1 cellular context compared by ENCODE assay signal in the genomic region with DNA sequence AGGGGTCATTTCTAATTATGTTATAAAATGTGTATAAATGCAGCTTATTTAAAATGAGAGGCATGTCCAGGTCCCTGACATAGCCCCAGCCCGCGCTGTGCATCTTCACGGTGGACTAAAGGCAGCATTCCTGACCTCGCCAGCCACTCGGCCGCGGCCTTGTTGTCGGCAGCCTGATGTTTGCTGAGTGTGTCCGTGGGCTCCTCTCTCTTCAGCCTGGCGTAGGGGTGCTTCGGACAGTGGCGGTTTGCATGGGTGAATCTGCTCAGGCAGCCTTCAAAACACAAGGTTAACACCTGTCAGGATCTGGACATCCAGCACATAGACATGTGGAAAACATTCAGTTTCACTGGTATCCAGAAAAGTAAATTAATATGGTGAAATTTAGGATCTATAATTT.
TF ChIP-seq lines count a peak whose summit lies in the region.

No MANE protein-coding gene starts in this region.

TF ChIP-seq in IMR-90, 13 proteins besides CTCF, POLR2A, EP300 and RAD21:
- TF ChIP-seq MAFK (IDR thresholded peaks at IDR 0.05; ENCODE audit: low read depth, low read length) = no peak
- TF ChIP-seq RFX5 (IDR thresholded peaks at IDR 0.05; ENCODE audit: low read depth, low read length) = no peak
- no peak for TF ChIP-seq SMC3 (IDR thresholded peaks at IDR 0.05; ENCODE audit: low read depth, low read length)
- TF ChIP-seq, protein P1, sequence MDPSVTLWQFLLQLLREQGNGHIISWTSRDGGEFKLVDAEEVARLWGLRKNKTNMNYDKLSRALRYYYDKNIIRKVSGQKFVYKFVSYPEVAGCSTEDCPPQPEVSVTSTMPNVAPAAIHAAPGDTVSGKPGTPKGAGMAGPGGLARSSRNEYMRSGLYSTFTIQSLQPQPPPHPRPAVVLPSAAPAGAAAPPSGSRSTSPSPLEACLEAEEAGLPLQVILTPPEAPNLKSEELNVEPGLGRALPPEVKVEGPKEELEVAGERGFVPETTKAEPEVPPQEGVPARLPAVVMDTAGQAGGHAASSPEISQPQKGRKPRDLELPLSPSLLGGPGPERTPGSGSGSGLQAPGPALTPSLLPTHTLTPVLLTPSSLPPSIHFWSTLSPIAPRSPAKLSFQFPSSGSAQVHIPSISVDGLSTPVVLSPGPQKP (IDR thresholded peaks at IDR 0.05; ENCODE audit: borderline replicate concordance, low read depth, low read length) = no peak
- TF ChIP-seq BHLHE40 (IDR thresholded peaks at IDR 0.05; ENCODE audit: low read depth, low read length) = no peak
- TF ChIP-seq CEBPB (IDR thresholded peaks at IDR 0.05; ENCODE audit: low read depth, low read length) = no peak
- TF ChIP-seq FOS (IDR thresholded peaks at IDR 0.05; ENCODE audit: low read depth, low read length) = no peak
- no peak for TF ChIP-seq RCOR1 (IDR thresholded peaks at IDR 0.05; ENCODE audit: insufficient replicate concordance, low read length)
- TF ChIP-seq MXI1 (IDR thresholded peaks at IDR 0.05; ENCODE audit: borderline replicate concordance, low read depth, low read length) = no peak
- TF ChIP-seq CHD1 (IDR thresholded peaks at IDR 0.05; ENCODE audit: low read depth, low read length) = no peak
- TF ChIP-seq, protein P2, sequence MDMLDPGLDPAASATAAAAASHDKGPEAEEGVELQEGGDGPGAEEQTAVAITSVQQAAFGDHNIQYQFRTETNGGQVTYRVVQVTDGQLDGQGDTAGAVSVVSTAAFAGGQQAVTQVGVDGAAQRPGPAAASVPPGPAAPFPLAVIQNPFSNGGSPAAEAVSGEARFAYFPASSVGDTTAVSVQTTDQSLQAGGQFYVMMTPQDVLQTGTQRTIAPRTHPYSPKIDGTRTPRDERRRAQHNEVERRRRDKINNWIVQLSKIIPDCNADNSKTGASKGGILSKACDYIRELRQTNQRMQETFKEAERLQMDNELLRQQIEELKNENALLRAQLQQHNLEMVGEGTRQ (IDR thresholded peaks at IDR 0.05; ENCODE audit: low read depth, low read length) = no peak
- TF ChIP-seq MAZ (IDR thresholded peaks at IDR 0.05; ENCODE audit: borderline replicate concordance, low read depth, low read length) = no peak
- TF ChIP-seq NFE2L2 (IDR thresholded peaks at IDR 0.05; ENCODE audit: low read depth, low read length) = no peak
